Comparison of ENCODE assay signal across 8 cellular contexts in genomic region chr19:1491114-1491848, GRCh38. TPM values are rescaled to one million over a fixed set of nuclear protein-coding genes. Genes with fewer than 3 reads are reported as not detected.
DNase-seq lines count a peak whose midpoint lies in the region; ATAC-seq and TF ChIP-seq lines count a peak whose summit lies in the region.

Gene REEP6, plus strand, starts transcription at chr19:1491181. Its CDS starts 89 bp downstream, at chr19:1491270.

- H3K9me3 Mint-ChIP-seq in progenitor cell of endocrine pancreas (ENCODE audit: low read depth): no peaks in the 10 kb centered on the region

- peak within 1 kb of the TSS; percentile 55 to 65 for H3K4me3 ChIP-seq in Panc1 (ENCODE audit: low read depth in 2 of 2, low read length in 2 of 2)
- H3K4me3 ChIP-seq in esophagus muscularis mucosa: peak within 1 kb of the TSS; percentile 56 to 75 (median 60)

- no peak for TF ChIP-seq CTCF in Panc1 (IDR thresholded peaks at IDR 0.05)
- TF ChIP-seq CTCF in esophagus muscularis mucosa (IDR thresholded peaks at IDR 0.05): no peak
- peak; percentile 12 for TF ChIP-seq CTCF in progenitor cell of endocrine pancreas (IDR thresholded peaks at IDR 0.05; ENCODE audit: unreplicated experiment)

- H3K27me3 ChIP-seq in Panc1 (ENCODE audit: control insufficient read depth, insufficient read depth, low read length) (no peaks in the 10 kb centered on the region), esophagus muscularis mucosa (peaks cover 0 to 28% (median 0%) of the 10 kb centered on the region in 4 donors)

- H3K36me3 ChIP-seq in Panc1 (ENCODE audit: control insufficient read depth, insufficient read depth, low read length) (no peaks in the 10 kb centered on the region; the same call in 1 of the 2 replicates), esophagus muscularis mucosa (no peaks in the 10 kb centered on the region)

- TF ChIP-seq EP300 in esophagus muscularis mucosa (IDR thresholded peaks at IDR 0.05): no peak

- CTCF ChIA-PET in Panc1 (lab: Charles Lee): interaction anchor here (0.6 kb wide), 1 partner anchor 465 kb away, joined by 8 read pairs; no protein-coding TSS in a partner anchor

- peaks cover 13% of the 10 kb centered on the region for H3K4me1 Mint-ChIP-seq in progenitor cell of endocrine pancreas (ENCODE audit: low read depth)

- no peak for TF ChIP-seq POLR2A in esophagus muscularis mucosa (IDR thresholded peaks at IDR 0.05; ENCODE audit: low read depth)

- POLR2A ChIA-PET in Panc1 (lab: Charles Lee): interaction anchor here (0.6 to 0.7 kb wide), 2 partner anchors 13 to 500 kb away, joined by 8 to 19 read pairs; no protein-coding TSS in a partner anchor

- H3K9me3 ChIP-seq in Panc1 (ENCODE audit: control insufficient read depth, insufficient read depth, low read depth, low read length): no peaks in the 10 kb centered on the region
- no peaks in the 10 kb centered on the region for H3K9me3 ChIP-seq in esophagus muscularis mucosa

- H3K4me3 Mint-ChIP-seq in progenitor cell of endocrine pancreas (ENCODE audit: low read depth): peak within 1 kb of the TSS; percentile 82

- peak; percentile 15 for ATAC-seq in Panc1
- ATAC-seq in HG02759 (IDR thresholded peaks at IDR 0.05; ENCODE audit: unreplicated experiment): no peak
- ATAC-seq in GM18858 (IDR thresholded peaks at IDR 0.05; ENCODE audit: unreplicated experiment): no peak

- peaks cover 7% of the 10 kb centered on the region for H3K27me3 Mint-ChIP-seq in progenitor cell of endocrine pancreas

- intact Hi-C loops in Panc1 (cut with micrococcal nuclease; ENCODE audit: unreplicated experiment): no loop called here
- intact Hi-C loops in esophagus muscularis mucosa (cut with DNase I): no loop called here
- intact Hi-C loops in head of caudate nucleus (cut with DNase I): loop anchor here (2.0 kb wide), 1 partner anchor 18 kb away; no protein-coding TSS in a partner anchor

- DNase-seq in G401 (ENCODE audit: low spot score) (no peak), Panc1 (ENCODE audit: low read depth, low spot score) (no peak), esophagus muscularis mucosa (ENCODE audit: extremely low spot score) (no peak), progenitor cell of endocrine pancreas (ENCODE audit: low spot score, unreplicated experiment) (no peak), DMS79 treated with DMSO at 0.1 percent for 48 hours (lab: John Stamatoyannopoulos, UW) (no peak), head of caudate nucleus (no peak)

- H3K27ac Mint-ChIP-seq in progenitor cell of endocrine pancreas: peak within 1 kb of the TSS; percentile 97

- 7% methylated on average over 13 of the region's 73 CpGs for whole genome bisulfite sequencing in esophagus muscularis mucosa

- no TSS peak for BruUV-seq in Panc1 (replicated peaks; lab: Mats Ljungman, UMichigan)

- in situ Hi-C loops in G401 (cut with HindIII; ENCODE audit: low sequenced_read_pairs) (no loop called here), Panc1 (cut with HindIII; ENCODE audit: low pct_unique_long_range_greater_than_20kb, low sequenced_read_pairs) (no loop called here)

- H3K27ac ChIP-seq in Panc1 (ENCODE audit: low read length) (peak within 1 kb of the TSS; percentile 79), esophagus muscularis mucosa (replicated peaks in 1 of 4) (peak within 1 kb of the TSS; percentile 76 to 85 (median 82))

- H3K4me1 ChIP-seq in Panc1 (ENCODE audit: control insufficient read depth, insufficient read depth, low read length) (no peaks in the 10 kb centered on the region; the same call in 1 of the 2 replicates), esophagus muscularis mucosa (peaks cover 17 to 21% (median 19%) of the 10 kb centered on the region in 4 donors)

- no peaks in the 10 kb centered on the region for H3K36me3 Mint-ChIP-seq in progenitor cell of endocrine pancreas (ENCODE audit: insufficient read depth)

RNA-seq across cellular contexts. Expression of gene REEP6, which starts in this region (rescaled TPM):
- 18.4 and 20.6 TPM in 2 replicates for total RNA-seq in G401 (2014; rRNA removed; shearing (Covaris generic))
- total RNA-seq in Panc1 (2021; ENCODE audit: unreplicated experiment): 9.2 TPM
- polyA plus RNA-seq in Panc1 (2012; ENCODE audit: insufficient read length): 15.8 TPM
- total RNA-seq in esophagus muscularis mucosa: 1 to 10 TPM in 1 of 4 donors, under 1 TPM in 2, not detected in 1; 0.23 to 2.3 (median 0.99) TPM
- 16.0 and 16.6 TPM in 2 replicates for total RNA-seq in progenitor cell of endocrine pancreas
